ENCODE assay signal across 39 cellular contexts in genomic region chr2:199024224-199024623, GRCh38.
"Had no signal": no experiment of that assay in that cellular context is flagged by ENCODE, and none has a peak within 500 bp of the region (broad histone marks: within the 10 kb centered on the region; RNA-seq: fewer than 3 reads in every experiment).

No MANE protein-coding gene starts in this region.

- FAIRE-seq: astrocyte, bronchial epithelial cell, colon had no signal

- H3K27me3 ChIP-seq: ascending aorta, body of pancreas, brain microvascular endothelial cell, breast epithelium, cardiac muscle cell had no signal

- H3K4me1 Mint-ChIP-seq: activated naive CD4-positive, alpha-beta T cell treated with anti-CD3 and anti-CD28 coated beads, Interleukin-2, amount 10 ng/mL, durations not matched to agents 7 days and 5 days; activated naive CD4-positive, alpha-beta T cell treated with anti-CD3 and anti-CD28 coated beads, Interleukin-2, amount 50 U/mL, for 24 hours; activated naive CD8-positive, alpha-beta T cell treated with anti-CD3 and anti-CD28 coated beads for 36 hours; activated naive CD8-positive, alpha-beta T cell treated with anti-CD3 and anti-CD28 coated beads, Interleukin-2, amount 10 ng/mL, durations not matched to agents 7 days and 5 days; activated naive CD8-positive, alpha-beta T cell treated with anti-CD3 and anti-CD28 coated beads, Interleukin-2, amount 50 U/mL, for 24 hours; activated T-helper 17 cell treated with anti-CD3 and anti-CD28 coated beads, Interleukin-2, amount 50 U/mL, for 72 hours; brain; central memory CD8-positive, alpha-beta T cell had no signal

- DNase-seq: activated effector memory CD4-positive, alpha-beta T cell treated with anti-CD3 and anti-CD28 coated beads, Interleukin-2, amount 50 U/mL, for 16 hours; activated effector memory CD4-positive, alpha-beta T cell treated with Interleukin-2 at 50 U/mL for 16 hours; activated gamma-delta T cell; activated gamma-delta T cell treated with Interleukin-2 at 50 U/mL for 16 hours; activated naive CD4-positive, alpha-beta T cell; activated naive CD4-positive, alpha-beta T cell treated with anti-CD3 and anti-CD28 coated beads for 36 hours; activated naive CD4-positive, alpha-beta T cell treated with anti-CD3 and anti-CD28 coated beads, Interleukin-2, amount 10 ng/mL, durations not matched to agents 7 days and 5 days; activated naive CD4-positive, alpha-beta T cell treated with anti-CD3 and anti-CD28 coated beads, Interleukin-2, amount 50 U/mL, for 16 hours; activated naive CD4-positive, alpha-beta T cell treated with Interleukin-2 at 50 U/mL for 16 hours; activated naive CD8-positive, alpha-beta T cell treated with anti-CD3 and anti-CD28 coated beads for 36 hours; activated naive CD8-positive, alpha-beta T cell treated with anti-CD3 and anti-CD28 coated beads, Interleukin-2, amount 10 ng/mL, durations not matched to agents 7 days and 5 days; activated naive CD8-positive, alpha-beta T cell treated with anti-CD3 and anti-CD28 coated beads, Interleukin-2, amount 50 U/mL, for 24 hours; activated T-cell treated with anti-CD3 and anti-CD28 coated beads, Interleukin-2, amount 50 U/mL, for 1 hour; activated T-cell treated with anti-CD3 and anti-CD28 coated beads, Interleukin-2, amount 50 U/mL, for 24 hours; activated T-cell treated with anti-CD3 and anti-CD28 coated beads, Interleukin-2, amount 50 U/mL, for 4 hours; adrenal gland; amniotic stem cell; amygdala; anterior cingulate cortex; aorta; body of pancreas; brain microvascular endothelial cell; caudate nucleus; central memory CD4-positive, alpha-beta T cell; cerebellar nuclear complex had no signal

- H3K27ac ChIP-seq: adrenal gland, ascending aorta, body of pancreas, brain microvascular endothelial cell, breast epithelium, cardiac muscle cell had no signal

- H3K9me3 ChIP-seq: adrenal gland, ascending aorta, body of pancreas, breast epithelium had no signal

- ATAC-seq: activated naive CD4-positive, alpha-beta T cell treated with anti-CD3 and anti-CD28 coated beads, Interleukin-2, amount 50 U/mL, for 72 hours; activated naive CD8-positive, alpha-beta T cell treated with anti-CD3 and anti-CD28 coated beads, Interleukin-2, amount 50 U/mL, for 24 hours; activated T-cell treated with anti-CD3 and anti-CD28 coated beads, Interleukin-2, amount 50 U/mL, for 4 hours; activated T-helper 17 cell treated with anti-CD3 and anti-CD28 coated beads, Interleukin-2, amount 50 U/mL, for 72 hours; body of pancreas had no signal

- H3K9me3 Mint-ChIP-seq: activated naive CD4-positive, alpha-beta T cell treated with anti-CD3 and anti-CD28 coated beads for 36 hours; activated naive CD4-positive, alpha-beta T cell treated with anti-CD3 and anti-CD28 coated beads, Interleukin-2, amount 10 ng/mL, durations not matched to agents 7 days and 5 days; activated naive CD4-positive, alpha-beta T cell treated with anti-CD3 and anti-CD28 coated beads, Interleukin-2, amount 50 U/mL, for 24 hours; activated naive CD8-positive, alpha-beta T cell treated with anti-CD3 and anti-CD28 coated beads for 36 hours; activated naive CD8-positive, alpha-beta T cell treated with anti-CD3 and anti-CD28 coated beads, Interleukin-2, amount 10 ng/mL, durations not matched to agents 7 days and 5 days; activated naive CD8-positive, alpha-beta T cell treated with anti-CD3 and anti-CD28 coated beads, Interleukin-2, amount 50 U/mL, for 24 hours; activated T-cell treated with anti-CD3 and anti-CD28 coated beads, Interleukin-2, amount 50 U/mL, for 4 hours; activated T-helper 1 cell treated with anti-CD3 and anti-CD28 coated beads, Interleukin-12 subunit alpha, Interleukin-12 subunit beta, Interleukin-2, Interleukin-4 antibody, amounts not matched to agents 30 ng/mL and 10 ng/mL and 1 ng/mL, durations not matched to agents 14 hours and 24 hours and 36 hours; activated T-helper 17 cell treated with anti-CD3 and anti-CD28 coated beads, Interleukin-2, amount 50 U/mL, for 72 hours; activated T-helper 2 cell treated with anti-CD3 and anti-CD28 coated beads, Interferon-gamma antibody, Interleukin-2, Interleukin-4, amounts not matched to agents 10 μg/mL and 5 μg/mL and 100 μg/mL, durations not matched to agents 14 hours and 24 hours and 36 hours; central memory CD8-positive, alpha-beta T cell had no signal

- H3K4me3 ChIP-seq: adrenal gland, ascending aorta, body of pancreas, breast epithelium, cardiac muscle cell had no signal

- H3K36me3 Mint-ChIP-seq: activated naive CD4-positive, alpha-beta T cell treated with anti-CD3 and anti-CD28 coated beads, Interleukin-2, amount 10 ng/mL, durations not matched to agents 7 days and 5 days; activated naive CD4-positive, alpha-beta T cell treated with anti-CD3 and anti-CD28 coated beads, Interleukin-2, amount 50 U/mL, for 24 hours; activated naive CD4-positive, alpha-beta T cell treated with anti-CD3 and anti-CD28 coated beads, Interleukin-2, amount 50 U/mL, for 72 hours; activated naive CD8-positive, alpha-beta T cell; activated naive CD8-positive, alpha-beta T cell treated with anti-CD3 and anti-CD28 coated beads for 36 hours; activated naive CD8-positive, alpha-beta T cell treated with anti-CD3 and anti-CD28 coated beads, Interleukin-2, amount 10 ng/mL, durations not matched to agents 7 days and 5 days; brain had no signal

- H3K27me3 Mint-ChIP-seq: activated naive CD4-positive, alpha-beta T cell treated with anti-CD3 and anti-CD28 coated beads, Interleukin-2, amount 10 ng/mL, durations not matched to agents 7 days and 5 days; activated naive CD4-positive, alpha-beta T cell treated with anti-CD3 and anti-CD28 coated beads, Interleukin-2, amount 50 U/mL, for 24 hours; activated naive CD8-positive, alpha-beta T cell treated with anti-CD3 and anti-CD28 coated beads for 36 hours; activated naive CD8-positive, alpha-beta T cell treated with anti-CD3 and anti-CD28 coated beads, Interleukin-2, amount 10 ng/mL, durations not matched to agents 7 days and 5 days; activated naive CD8-positive, alpha-beta T cell treated with anti-CD3 and anti-CD28 coated beads, Interleukin-2, amount 50 U/mL, for 24 hours; activated T-cell treated with anti-CD3 and anti-CD28 coated beads, Interleukin-2, amount 50 U/mL, for 24 hours; activated T-helper 17 cell treated with anti-CD3 and anti-CD28 coated beads, Interleukin-2, amount 50 U/mL, for 72 hours; central memory CD8-positive, alpha-beta T cell had no signal

- H3K36me3 ChIP-seq: adrenal gland, ascending aorta, brain microvascular endothelial cell, breast epithelium, cardiac muscle cell had no signal

- H3K27ac Mint-ChIP-seq: activated naive CD4-positive, alpha-beta T cell treated with anti-CD3 and anti-CD28 coated beads for 36 hours; activated naive CD4-positive, alpha-beta T cell treated with anti-CD3 and anti-CD28 coated beads, Interleukin-2, amount 10 ng/mL, durations not matched to agents 7 days and 5 days; activated naive CD4-positive, alpha-beta T cell treated with anti-CD3 and anti-CD28 coated beads, Interleukin-2, amount 50 U/mL, for 24 hours; activated naive CD4-positive, alpha-beta T cell treated with anti-CD3 and anti-CD28 coated beads, Interleukin-2, amount 50 U/mL, for 72 hours; activated naive CD8-positive, alpha-beta T cell; activated naive CD8-positive, alpha-beta T cell treated with anti-CD3 and anti-CD28 coated beads for 36 hours; activated naive CD8-positive, alpha-beta T cell treated with anti-CD3 and anti-CD28 coated beads, Interleukin-2, amount 10 ng/mL, durations not matched to agents 7 days and 5 days; activated naive CD8-positive, alpha-beta T cell treated with anti-CD3 and anti-CD28 coated beads, Interleukin-2, amount 50 U/mL, for 24 hours; activated T-cell treated with anti-CD3 and anti-CD28 coated beads, Interleukin-2, amount 50 U/mL, for 24 hours; activated T-helper 1 cell treated with anti-CD3 and anti-CD28 coated beads, Interleukin-12 subunit alpha, Interleukin-12 subunit beta, Interleukin-2, Interleukin-4 antibody, amounts not matched to agents 30 ng/mL and 10 ng/mL and 1 ng/mL, durations not matched to agents 14 hours and 24 hours and 36 hours; activated T-helper 17 cell treated with anti-CD3 and anti-CD28 coated beads, Interleukin-2, amount 50 U/mL, for 72 hours; activated T-helper 2 cell treated with anti-CD3 and anti-CD28 coated beads, Interferon-gamma antibody, Interleukin-2, Interleukin-4, amounts not matched to agents 10 μg/mL and 5 μg/mL and 100 μg/mL, durations not matched to agents 14 hours and 24 hours and 36 hours; brain had no signal

- H3K4me3 Mint-ChIP-seq: activated naive CD4-positive, alpha-beta T cell treated with anti-CD3 and anti-CD28 coated beads for 36 hours; activated naive CD4-positive, alpha-beta T cell treated with anti-CD3 and anti-CD28 coated beads, Interleukin-2, amount 10 ng/mL, durations not matched to agents 7 days and 5 days; activated naive CD4-positive, alpha-beta T cell treated with anti-CD3 and anti-CD28 coated beads, Interleukin-2, amount 50 U/mL, for 24 hours; activated naive CD8-positive, alpha-beta T cell; activated naive CD8-positive, alpha-beta T cell treated with anti-CD3 and anti-CD28 coated beads for 36 hours; activated naive CD8-positive, alpha-beta T cell treated with anti-CD3 and anti-CD28 coated beads, Interleukin-2, amount 10 ng/mL, durations not matched to agents 7 days and 5 days; activated naive CD8-positive, alpha-beta T cell treated with anti-CD3 and anti-CD28 coated beads, Interleukin-2, amount 50 U/mL, for 24 hours; activated T-cell treated with anti-CD3 and anti-CD28 coated beads, Interleukin-2, amount 50 U/mL, for 24 hours; activated T-cell treated with anti-CD3 and anti-CD28 coated beads, Interleukin-2, amount 50 U/mL, for 4 hours; activated T-helper 1 cell treated with anti-CD3 and anti-CD28 coated beads, Interleukin-12 subunit alpha, Interleukin-12 subunit beta, Interleukin-2, Interleukin-4 antibody, amounts not matched to agents 30 ng/mL and 10 ng/mL and 1 ng/mL, durations not matched to agents 14 hours and 24 hours and 36 hours; activated T-helper 17 cell treated with anti-CD3 and anti-CD28 coated beads, Interleukin-2, amount 50 U/mL, for 72 hours; brain; central memory CD8-positive, alpha-beta T cell had no signal

- H3K4me1 ChIP-seq: adrenal gland, ascending aorta, body of pancreas, breast epithelium had no signal
